ENCODE assay signal across 29 cellular contexts in the genomic region with DNA sequence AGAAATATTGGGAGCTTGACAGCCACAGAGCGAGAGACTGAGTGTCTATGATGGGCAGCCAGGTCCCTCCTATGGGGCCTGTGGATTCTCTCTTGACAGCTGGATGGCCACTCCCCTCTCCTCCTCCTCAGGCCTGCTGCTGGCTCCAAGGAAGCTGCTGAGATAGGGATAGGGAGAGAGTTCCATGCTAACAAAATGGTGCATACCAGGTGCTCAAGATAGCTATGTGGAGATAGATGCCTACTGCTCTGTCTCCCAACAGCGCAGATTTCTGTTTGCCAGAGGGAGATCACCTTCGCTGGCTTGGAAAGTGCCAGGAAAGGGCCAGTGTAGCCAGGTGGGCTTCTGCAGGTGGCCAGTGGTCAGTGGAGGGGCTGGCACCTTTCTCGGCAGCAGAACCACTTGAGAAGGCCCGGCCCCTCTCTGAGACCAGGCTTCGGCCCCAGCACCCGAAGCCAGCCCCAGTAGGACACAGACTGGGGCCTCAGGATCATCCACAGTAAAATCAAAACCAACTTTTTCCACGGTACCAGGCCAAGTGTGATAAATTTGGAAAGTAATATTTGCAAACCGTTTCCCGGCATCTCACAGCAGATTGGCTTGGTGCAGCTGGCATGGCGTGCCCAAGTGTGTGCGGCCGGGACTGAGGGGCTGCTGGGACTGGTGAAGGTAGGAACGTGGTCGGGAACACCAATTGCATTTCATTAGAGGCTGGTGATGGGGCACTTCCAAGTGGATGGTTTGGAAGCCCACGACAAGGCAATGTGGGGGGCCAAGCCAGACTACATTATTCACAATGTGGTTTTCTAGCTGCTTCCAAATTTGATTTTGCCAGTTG.
DNase-seq lines count a peak whose midpoint lies in the region; ATAC-seq and TF ChIP-seq lines count a peak whose summit lies in the region.
"Had no signal": no experiment of that assay in that cellular context is flagged by ENCODE, and none has a peak within 500 bp of the region (broad histone marks: within the 10 kb centered on the region; RNA-seq: fewer than 3 reads in every experiment).

No MANE protein-coding gene starts in this region.

- POLR2A ChIA-PET in CD4-positive, alpha-beta memory T cell (lab: Charles Lee; ENCODE audit: partially characterized antibody): no interaction called here
- POLR2A ChIA-PET in activated CD4-positive, alpha-beta T cell treated with anti-CD3 and anti-CD28 coated beads, Interleukin-2, amount 10 ng/mL, durations not matched to agents 7 days and 5 days (lab: Charles Lee): interaction anchor here (0.5 kb wide), 1 partner anchor 161 kb away, joined by 4 read pairs; no protein-coding TSS in a partner anchor

- H3K4me1 Mint-ChIP-seq in CD4-positive, alpha-beta memory T cell: peaks cover 15 to 25% (median 18%) of the 10 kb centered on the region in 4 donors
- peaks cover 12% of the 10 kb centered on the region for H3K4me1 Mint-ChIP-seq in activated CD4-positive, alpha-beta T cell treated with anti-CD3 and anti-CD28 coated beads, Interleukin-2, amount 10 ng/mL, durations not matched to agents 7 days and 5 days

- no peak overlapping the region for H3K4me3 Mint-ChIP-seq in CD4-positive, alpha-beta memory T cell
- H3K4me3 Mint-ChIP-seq in activated CD4-positive, alpha-beta T cell treated with anti-CD3 and anti-CD28 coated beads, Interleukin-2, amount 10 ng/mL, durations not matched to agents 7 days and 5 days: no peak overlapping the region
- H3K4me3 Mint-ChIP-seq: activated CD4-positive, alpha-beta T cell treated with anti-CD3 and anti-CD28 coated beads for 36 hours; activated naive CD4-positive, alpha-beta T cell treated with anti-CD3 and anti-CD28 coated beads for 36 hours; T-helper 2 cell treated with Interferon-gamma antibody and Interleukin-4, amounts not matched to agents 5 μg/mL and 100 μg/mL, for 36 hours had no signal

- no peak overlapping the region for H3K4me2 ChIP-seq in osteoblast (ENCODE audit: insufficient read depth, low read length)
- H3K4me2 ChIP-seq in neuronal stem cell (ENCODE audit: insufficient read depth, low read length, poor library complexity, severe bottlenecking): no peak overlapping the region
- H3K4me2 ChIP-seq: BLaER1 had no signal

- H3K14ac ChIP-seq in neuronal stem cell (ENCODE audit: low read length): no peak overlapping the region

- H4K20me1 ChIP-seq in osteoblast (ENCODE audit: insufficient read depth, low read length): no peaks in the 10 kb centered on the region
- H4K20me1 ChIP-seq: BLaER1 had no signal

- H3K27ac ChIP-seq in right atrium auricular region (no peak overlapping the region), brain microvascular endothelial cell (no peak overlapping the region), osteoblast (ENCODE audit: low read depth, low read length) (no peak overlapping the region), neuronal stem cell (replicated peaks; ENCODE audit: low read length) (no peak overlapping the region)
- no peak overlapping the region for H3K27ac ChIP-seq in CD4-positive, alpha-beta memory T cell (ENCODE audit: low read depth, low read length)
- H3K27ac ChIP-seq: adrenal gland, BLaER1, epithelial cell of prostate, prostate gland, testis had no signal

- no peaks in the 10 kb centered on the region for H3K27me3 ChIP-seq in right atrium auricular region
- H3K27me3 ChIP-seq in brain microvascular endothelial cell (replicated peaks): no peaks in the 10 kb centered on the region
- H3K27me3 ChIP-seq in osteoblast (ENCODE audit: insufficient read depth, low read length): peaks cover 4% of the 10 kb centered on the region
- H3K27me3 ChIP-seq in CD4-positive, alpha-beta memory T cell (ENCODE audit: insufficient read depth, low read length): no peaks in the 10 kb centered on the region
- no peaks in the 10 kb centered on the region for H3K27me3 ChIP-seq in neuronal stem cell (ENCODE audit: control insufficient read depth in 3 of 3, insufficient read depth in 3 of 3, low read depth in 1 of 3, low read length in 3 of 3)
- H3K27me3 ChIP-seq: adrenal gland, BLaER1, testis had no signal

- no CpG with 5 or more reads among the region's 16 CpGs for WGBS in neuronal stem cell (ENCODE audit: extremely low coverage in 2 of 2, insufficient read length in 2 of 2, insufficient replicate concordance in 1 of 2), 2 donors

- no peak overlapping the region for H2AFZ ChIP-seq in osteoblast (ENCODE audit: low read length)
- H2AFZ ChIP-seq in neuronal stem cell (ENCODE audit: low read length): no peak overlapping the region

- H3K27me3 Mint-ChIP-seq in CD4-positive, alpha-beta memory T cell: no peaks in the 10 kb centered on the region
- H3K27me3 Mint-ChIP-seq in activated CD4-positive, alpha-beta T cell treated with anti-CD3 and anti-CD28 coated beads, Interleukin-2, amount 10 ng/mL, durations not matched to agents 7 days and 5 days: no peaks in the 10 kb centered on the region
- H3K27me3 Mint-ChIP-seq: activated CD4-positive, alpha-beta T cell treated with anti-CD3 and anti-CD28 coated beads for 36 hours had no signal

- H3K36me3 Mint-ChIP-seq in CD4-positive, alpha-beta memory T cell: no peaks in the 10 kb centered on the region
- no peaks in the 10 kb centered on the region for H3K36me3 Mint-ChIP-seq in activated CD4-positive, alpha-beta T cell treated with anti-CD3 and anti-CD28 coated beads, Interleukin-2, amount 10 ng/mL, durations not matched to agents 7 days and 5 days (ENCODE audit: low read depth)

- H2BK120ac ChIP-seq in neuronal stem cell (ENCODE audit: low read depth, low read length): no peak overlapping the region

- H3K23ac ChIP-seq in neuronal stem cell (ENCODE audit: low read depth, low read length, poor library complexity): no peak overlapping the region

- H2BK5ac ChIP-seq in neuronal stem cell (ENCODE audit: low read length): no peak overlapping the region

- intact Hi-C loops in left ventricle myocardium superior (cut with micrococcal nuclease): no loop called here
- intact Hi-C loops in CD4-positive, alpha-beta memory T cell (cut with micrococcal nuclease): no loop called here

- no peak overlapping the region for H2AK5ac ChIP-seq in neuronal stem cell (ENCODE audit: low read depth, low read length)

- no peak overlapping the region for H3K4ac ChIP-seq in neuronal stem cell (ENCODE audit: low read length)

- H2BK15ac ChIP-seq in neuronal stem cell (ENCODE audit: low read length): no peak overlapping the region

- peaks cover 0 to 27% of the 10 kb centered on the region in 2 donors for H3K4me1 ChIP-seq in right atrium auricular region
- H3K4me1 ChIP-seq in osteoblast (ENCODE audit: insufficient read depth, low read length): peaks cover 4% of the 10 kb centered on the region
- peaks cover 18% of the 10 kb centered on the region for H3K4me1 ChIP-seq in CD4-positive, alpha-beta memory T cell (ENCODE audit: insufficient read depth, low read length)
- peaks cover 1 to 11% of the 10 kb centered on the region in 2 donors for H3K4me1 ChIP-seq in neuronal stem cell (ENCODE audit: control insufficient read depth in 2 of 2, insufficient read depth in 1 of 2, low read depth in 1 of 2, low read length in 2 of 2)
- H3K4me1 ChIP-seq: adrenal gland, prostate gland, testis had no signal

- no peak for TF ChIP-seq CTCF in right atrium auricular region (IDR thresholded peaks at IDR 0.05)
- no peak for TF ChIP-seq CTCF in brain microvascular endothelial cell (IDR thresholded peaks at IDR 0.05; ENCODE audit: low read depth, low read length, missing control alignments)
- no peak for TF ChIP-seq CTCF in osteoblast (IDR thresholded peaks at IDR 0.05; ENCODE audit: extremely low read depth, low read depth, low read length)

- ATAC-seq in left ventricle myocardium superior: peak; percentile 63
- ATAC-seq: activated CD4-positive, alpha-beta T cell treated with anti-CD3 and anti-CD28 coated beads for 36 hours; PC-3 had no signal

- H3K27ac Mint-ChIP-seq in CD4-positive, alpha-beta memory T cell: peak overlapping the region in 1 of 7 donors; percentile 77
- H3K27ac Mint-ChIP-seq in activated CD4-positive, alpha-beta T cell treated with anti-CD3 and anti-CD28 coated beads, Interleukin-2, amount 10 ng/mL, durations not matched to agents 7 days and 5 days: no peak overlapping the region
- H3K27ac Mint-ChIP-seq: activated CD4-positive, alpha-beta T cell treated with anti-CD3 and anti-CD28 coated beads for 36 hours; activated naive CD4-positive, alpha-beta T cell treated with anti-CD3 and anti-CD28 coated beads for 36 hours; T-helper 2 cell treated with Interferon-gamma antibody and Interleukin-4, amounts not matched to agents 5 μg/mL and 100 μg/mL, for 36 hours had no signal

- no peak overlapping the region for H4K91ac ChIP-seq in neuronal stem cell (ENCODE audit: low read depth, low read length, poor library complexity)

- DNase-seq in left ventricle myocardium superior (no peak), right atrium auricular region (ENCODE audit: low spot score) (no peak), brain microvascular endothelial cell (peak; percentile 12), osteoblast (ENCODE audit: insufficient read length, low spot score, missing footprints) (peak; percentile 91), neuronal stem cell (ENCODE audit: low spot score) (no peak)
- no peak for DNase-seq in CD4-positive, alpha-beta memory T cell
- DNase-seq in activated CD4-positive, alpha-beta T cell treated with anti-CD3 and anti-CD28 coated beads, Interleukin-2, amount 10 ng/mL, durations not matched to agents 7 days and 5 days: no peak
- DNase-seq: ACHN; activated CD4-positive, alpha-beta T cell treated with anti-CD3 and anti-CD28 coated beads for 36 hours; activated naive CD4-positive, alpha-beta T cell treated with anti-CD3 and anti-CD28 coated beads for 36 hours; COR-L47; DMS53; effector CD4-positive, alpha-beta T cell; GDM1; KBM-7; kidney glomerular epithelial cell; MM.1S; NCI-H1436 treated with DMSO at 0.1 percent for 48 hours; NCI-H2107; PC-3; SHP77; stimulated activated CD4-positive, alpha-beta T cell treated with anti-CD3 and anti-CD28 coated beads, Interleukin-15, amount 100 ng/mL, for 24 hours; stimulated activated naive CD4-positive, alpha-beta T cell treated with Interleukin-2 at 50 U/mL for 16 hours; testis had no signal

- no peaks in the 10 kb centered on the region for H3K9me3 ChIP-seq in right atrium auricular region
- no peaks in the 10 kb centered on the region for H3K9me3 ChIP-seq in osteoblast (ENCODE audit: low read depth, low read length)
- no peaks in the 10 kb centered on the region for H3K9me3 ChIP-seq in CD4-positive, alpha-beta memory T cell (ENCODE audit: control insufficient read depth in 1 of 2, low read length in 2 of 2)
- H3K9me3 ChIP-seq in neuronal stem cell (replicated peaks in 1 of 2; ENCODE audit: control insufficient read depth in 2 of 2, insufficient read depth in 1 of 2, low read depth in 1 of 2, low read length in 2 of 2): no peaks in the 10 kb centered on the region
- H3K9me3 ChIP-seq: adrenal gland, BLaER1, prostate gland, testis had no signal

- H3K79me1 ChIP-seq in neuronal stem cell (ENCODE audit: low read depth, low read length): no peaks in the 10 kb centered on the region

- no peak overlapping the region for H3K9ac ChIP-seq in neuronal stem cell (ENCODE audit: low read depth, low read length, poor library complexity)
- H3K9ac ChIP-seq: BLaER1 had no signal

- no peak overlapping the region for H2BK12ac ChIP-seq in neuronal stem cell (ENCODE audit: low read length)

- no peaks in the 10 kb centered on the region for H3K79me2 ChIP-seq in osteoblast (ENCODE audit: insufficient read depth, low read length)

- no peak overlapping the region for H4K8ac ChIP-seq in neuronal stem cell (ENCODE audit: low read depth, low read length)

- in situ Hi-C loops in brain microvascular endothelial cell (cut with HindIII; ENCODE audit: low pct_ligation_motif_present, low sequenced_read_pairs): no loop called here

- CTCF ChIA-PET in CD4-positive, alpha-beta memory T cell (lab: Charles Lee; ENCODE audit: partially characterized antibody): interaction anchor here (0.8 to 1.7 kb wide), 6 partner anchors 9 to 263 kb away, joined by 3 to 6 read pairs (median 4); no protein-coding TSS in a partner anchor
- CTCF ChIA-PET in activated CD4-positive, alpha-beta T cell treated with anti-CD3 and anti-CD28 coated beads, Interleukin-2, amount 10 ng/mL, durations not matched to agents 7 days and 5 days (lab: Charles Lee): no interaction called here

- H3K9me3 Mint-ChIP-seq in CD4-positive, alpha-beta memory T cell: no peaks in the 10 kb centered on the region
- no peaks in the 10 kb centered on the region for H3K9me3 Mint-ChIP-seq in activated CD4-positive, alpha-beta T cell treated with anti-CD3 and anti-CD28 coated beads, Interleukin-2, amount 10 ng/mL, durations not matched to agents 7 days and 5 days
- H3K9me3 Mint-ChIP-seq: activated naive CD4-positive, alpha-beta T cell treated with anti-CD3 and anti-CD28 coated beads for 36 hours; T-helper 2 cell treated with Interferon-gamma antibody and Interleukin-4, amounts not matched to agents 5 μg/mL and 100 μg/mL, for 36 hours had no signal

- no peak overlapping the region for H3K18ac ChIP-seq in neuronal stem cell (ENCODE audit: low read length)

- no peak overlapping the region for H3K4me3 ChIP-seq in right atrium auricular region
- no peak overlapping the region for H3K4me3 ChIP-seq in brain microvascular endothelial cell (ENCODE audit: low read depth, low read length)
- H3K4me3 ChIP-seq in osteoblast (ENCODE audit: insufficient read depth, low read length): no peak overlapping the region
- no peak overlapping the region for H3K4me3 ChIP-seq in CD4-positive, alpha-beta memory T cell (ENCODE audit: low read length in 2 of 2)
- H3K4me3 ChIP-seq in neuronal stem cell (ENCODE audit: low read length in 2 of 2): no peak overlapping the region
- H3K4me3 ChIP-seq: adrenal gland, BLaER1, prostate gland, testis had no signal

- H3K36me3 ChIP-seq in right atrium auricular region (no peaks in the 10 kb centered on the region), brain microvascular endothelial cell (replicated peaks) (no peaks in the 10 kb centered on the region), osteoblast (ENCODE audit: insufficient read depth, low read length) (no peaks in the 10 kb centered on the region), neuronal stem cell (replicated peaks in 1 of 2; ENCODE audit: control insufficient read depth in 2 of 2, insufficient read depth in 2 of 2, low read length in 2 of 2) (no peaks in the 10 kb centered on the region)
- H3K36me3 ChIP-seq in CD4-positive, alpha-beta memory T cell (ENCODE audit: insufficient read depth, low read length): no peaks in the 10 kb centered on the region
- H3K36me3 ChIP-seq: adrenal gland, BLaER1, prostate gland had no signal

Comparison
In these comparisons a context has a peak if more than half of its experiments do, and no peak if none do; other contexts are left out.
1. DNase-seq: peak in brain microvascular endothelial cell (single experiment) and osteoblast (single experiment); none in left ventricle myocardium superior (single experiment), right atrium auricular region (single experiment), CD4-positive, alpha-beta memory T cell (0 of 5), activated CD4-positive, alpha-beta T cell treated with anti-CD3 and anti-CD28 coated beads, Interleukin-2, amount 10 ng/mL, durations not matched to agents 7 days and 5 days (single experiment) and neuronal stem cell (single experiment).